In genomic region chr7:6447589-6448210, GRCh38 we compare ENCODE assay signal across 8 cellular contexts.
A peak's percentile ranks its signal among the peaks of the same experiment; 100 is the strongest.
DNase-seq lines count a peak whose midpoint lies in the region; ATAC-seq lines count a peak whose summit lies in the region.

Gene DAGLB (minus strand): TSS chr7:6447954. CDS start chr7:6447842, 112 bp downstream.

- ATAC-seq in GM19395 (IDR thresholded peaks at IDR 0.05; ENCODE audit: unreplicated experiment) (peak; percentile 81), HG03558 (IDR thresholded peaks at IDR 0.05; ENCODE audit: extremely low read depth, unreplicated experiment) (peak; percentile 70)

- DNase-seq in C1 segment of cervical spinal cord (lab: John Stamatoyannopoulos, UW) (peak; percentile 39 to 94 (median 84)), NCI-H748 (lab: John Stamatoyannopoulos, UW; ENCODE audit: unreplicated experiment) (peak; percentile 92), dedifferentiated amniotic fluid mesenchymal stem cell (ENCODE audit: extremely low spot score) (peak; percentile 83), left kidney (ENCODE audit: low read depth, low spot score) (peak; percentile 98)
- peak; percentile 97 for DNase-seq in activated CD4-positive, alpha-beta T cell treated with anti-CD3 and anti-CD28 coated beads, Interleukin-2, amount 50 U/mL, for 1 hour
- peak; percentile 94 for DNase-seq in stimulated activated CD4-positive, alpha-beta T cell treated with anti-CD3 and anti-CD28 coated beads, Interleukin-1b, Interleukin-23, amount 100 ng/mL, for 48 hours

Comparison
In these comparisons a context has a peak if more than half of its experiments do, and no peak if none do; other contexts are left out.
1. Peak in every context shown above with its lines: DNase-seq and ATAC-seq.